Comparison of ENCODE assay signal across 15 cellular contexts in genomic region chr6:138443979-138444378, GRCh38. TPM values are rescaled to one million over a fixed set of nuclear protein-coding genes. Genes with fewer than 3 reads are reported as not detected.
DNase-seq lines count a peak whose midpoint lies in the region; ATAC-seq and TF ChIP-seq lines count a peak whose summit lies in the region.
"Had no signal": no experiment of that assay in that cellular context is flagged by ENCODE, and none has a peak within 500 bp of the region (broad histone marks: within the 10 kb centered on the region; RNA-seq: fewer than 3 reads in every experiment).

No MANE protein-coding gene starts in this region.

- H3K4me1 Mint-ChIP-seq in activated naive CD4-positive, alpha-beta T cell treated with anti-CD3 and anti-CD28 coated beads for 36 hours (ENCODE audit: low read depth), result no peaks in the 10 kb centered on the region

- TF ChIP-seq CTCF in A673 (conservative IDR thresholded peaks at IDR 0.05; ENCODE audit: low read depth, low read length), result no peak

- intact Hi-C loops in A673 (cut with micrococcal nuclease; ENCODE audit: unreplicated experiment), result no loop called here
- intact Hi-C loops in activated naive CD4-positive, alpha-beta T cell treated with anti-CD3 and anti-CD28 coated beads for 36 hours (cut with micrococcal nuclease), result no loop called here

- no peaks in the 10 kb centered on the region for H3K36me3 ChIP-seq in A673 (ENCODE audit: insufficient read depth, low read length, poor library complexity, severe bottlenecking)

- peaks cover 8% of the 10 kb centered on the region for H3K4me1 ChIP-seq in A673 (ENCODE audit: insufficient read depth, low read length, poor library complexity, severe bottlenecking)

- no peaks in the 10 kb centered on the region for H3K9me3 ChIP-seq in A673 (ENCODE audit: low read depth, low read length, poor library complexity, severe bottlenecking)

- H3K36me3 Mint-ChIP-seq in activated naive CD4-positive, alpha-beta T cell treated with anti-CD3 and anti-CD28 coated beads for 36 hours (ENCODE audit: low read depth), result no peaks in the 10 kb centered on the region

- no peak overlapping the region for H3K27ac Mint-ChIP-seq in activated naive CD4-positive, alpha-beta T cell treated with anti-CD3 and anti-CD28 coated beads for 36 hours
- H3K27ac Mint-ChIP-seq: B cell; CD4-positive, alpha-beta T cell had no signal

- CTCF ChIA-PET in A673 (lab: Charles Lee), result no interaction called here
- CTCF ChIA-PET in activated naive CD4-positive, alpha-beta T cell treated with anti-CD3 and anti-CD28 coated beads for 36 hours (lab: Charles Lee), result interaction anchor here (0.6 to 1.0 kb wide), 3 partner anchors 12 to 52 kb away, joined by 3 to 4 read pairs (median 3); no protein-coding TSS in a partner anchor

- no peaks in the 10 kb centered on the region for H3K9me3 Mint-ChIP-seq in activated naive CD4-positive, alpha-beta T cell treated with anti-CD3 and anti-CD28 coated beads for 36 hours
- H3K9me3 Mint-ChIP-seq: CD4-positive, alpha-beta T cell had no signal

- no TSS peak for BruUV-seq in A673 (replicated peaks; lab: Mats Ljungman, UMichigan)

- ATAC-seq in GM18517 (IDR thresholded peaks at IDR 0.05; ENCODE audit: unreplicated experiment), result no peak

- H3K4me3 Mint-ChIP-seq in activated naive CD4-positive, alpha-beta T cell treated with anti-CD3 and anti-CD28 coated beads for 36 hours, result no peak overlapping the region
- H3K4me3 Mint-ChIP-seq: B cell; CD4-positive, alpha-beta T cell had no signal

- H3K27me3 ChIP-seq in A673 (replicated peaks; ENCODE audit: insufficient read depth, low read depth, low read length, poor library complexity), result no peaks in the 10 kb centered on the region

- H3K27ac ChIP-seq in A673 (ENCODE audit: low read depth, low read length, poor library complexity, severe bottlenecking), result no peak overlapping the region
- H3K27ac ChIP-seq: HL-60 had no signal

- no peaks in the 10 kb centered on the region for H3K27me3 Mint-ChIP-seq in activated naive CD4-positive, alpha-beta T cell treated with anti-CD3 and anti-CD28 coated beads for 36 hours (ENCODE audit: low read depth)
- H3K27me3 Mint-ChIP-seq: CD4-positive, alpha-beta T cell had no signal

- DNase-seq in A673 (ENCODE audit: low spot score), result peak; percentile 7
- DNase-seq in EL, result peak; percentile 10
- peak; percentile 13 for DNase-seq in RPMI7951 (ENCODE audit: low read depth)
- DNase-seq in foreskin melanocyte, result peak; percentile 77
- no peak for DNase-seq in activated naive CD4-positive, alpha-beta T cell treated with anti-CD3 and anti-CD28 coated beads for 36 hours
- DNase-seq in NCI-H2081 (lab: John Stamatoyannopoulos, UW), result no peak
- DNase-seq in iPS-NIHi11 (ENCODE audit: low spot score), result no peak
- DNase-seq: C1 segment of cervical spinal cord; CD4-positive, alpha-beta T cell; DMS153; DMS79 treated with DMSO at 0.1 percent for 48 hours; HCEC 1CT had no signal

- H3K4me3 ChIP-seq in A673 (ENCODE audit: low read depth, low read length, poor library complexity, severe bottlenecking), result no peak overlapping the region

- POLR2A ChIA-PET in A673 (lab: Charles Lee; ENCODE audit: low non-redundant PET), result no interaction called here

RNA-seq across cellular contexts. Expression of gene HEBP2, which starts 40.0 kb away (rescaled TPM):
- 8.7 and 14.7 TPM in 2 replicates for total RNA-seq in A673 (2021)
- total RNA-seq in RPMI7951 (2014; rRNA removed; shearing (Covaris generic)), result 24.8 and 37.3 TPM in 2 replicates
- total RNA-seq in activated naive CD4-positive, alpha-beta T cell treated with anti-CD3 and anti-CD28 coated beads for 36 hours, result 10 to 100 TPM; 48.5 to 50.8 TPM

RNA-seq across cellular contexts. Expression of gene NHSL1, which starts 55.3 kb away (rescaled TPM):
- total RNA-seq in A673 (2021), result 29.5 and 33.1 TPM in 2 replicates
- total RNA-seq in RPMI7951 (2014; rRNA removed; shearing (Covaris generic)), result 4.0 and 9.1 TPM in 2 replicates
- 1 to 10 TPM in 1 of 2 experiments, under 1 TPM in 1; 0.64 to 1.1 TPM for total RNA-seq in activated naive CD4-positive, alpha-beta T cell treated with anti-CD3 and anti-CD28 coated beads for 36 hours

Comparison
In these comparisons a context has a peak if more than half of its experiments do, and no peak if none do; other contexts are left out.
1. DNase-seq: peak in A673 (single experiment), EL (single experiment), RPMI7951 (single experiment) and foreskin melanocyte (single experiment); none in activated naive CD4-positive, alpha-beta T cell treated with anti-CD3 and anti-CD28 coated beads for 36 hours (single experiment), NCI-H2081 (0 of 2) and iPS-NIHi11 (single experiment).